Comparison of ENCODE assay signal across 8 cellular contexts in the genomic region with DNA sequence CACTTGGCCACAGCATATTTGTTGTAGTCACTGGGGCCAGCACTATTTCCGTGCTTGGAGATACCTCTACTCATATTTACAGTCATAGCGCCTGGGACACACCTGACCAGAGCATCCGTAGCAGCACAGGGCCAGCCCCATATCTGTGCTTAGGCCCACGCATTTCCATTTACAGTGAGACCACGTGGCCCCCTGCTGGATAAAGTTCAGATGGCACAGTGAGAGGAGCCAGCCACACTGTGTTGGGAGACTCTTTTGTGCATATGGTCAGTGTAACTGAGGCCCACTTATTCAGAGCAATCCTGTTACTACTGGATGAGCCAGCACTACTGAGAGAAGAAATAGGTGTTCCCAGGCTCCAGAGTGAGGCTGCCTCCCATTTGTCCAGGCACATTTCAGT.
DNase-seq lines count a peak whose midpoint lies in the region; ATAC-seq and TF ChIP-seq lines count a peak whose summit lies in the region.

No MANE protein-coding gene starts in this region.

- DNase-seq in NT2/D1 (ENCODE audit: low read depth, low spot score) = peak; percentile 57
- DNase-seq in T47D (ENCODE audit: low read depth in 1 of 2, low spot score in 1 of 2) = peak; percentile 58 to 78
- DNase-seq in lower lobe of right lung = peak; percentile 53
- DNase-seq in type B pancreatic cell (ENCODE audit: extremely low spot score, unreplicated experiment) = no peak
- DNase-seq in GOT3 (lab: John Stamatoyannopoulos, UW) = no peak

- no peaks in the 10 kb centered on the region for H3K36me3 Mint-ChIP-seq in type B pancreatic cell

- H3K9ac ChIP-seq in NT2/D1 (ENCODE audit: insufficient read length, low read depth) = no peak overlapping the region

- no peak overlapping the region for H3K4me2 ChIP-seq in DOHH2 (ENCODE audit: low read length)

- H3K9me3 Mint-ChIP-seq in type B pancreatic cell = no peaks in the 10 kb centered on the region

- H3K4me1 ChIP-seq in DOHH2 (ENCODE audit: control insufficient read depth, low read length) (peaks cover 7% of the 10 kb centered on the region), NT2/D1 (ENCODE audit: insufficient read depth, insufficient read length) (no peaks in the 10 kb centered on the region), lower lobe of right lung (no peaks in the 10 kb centered on the region)

- ATAC-seq in GM19023 (IDR thresholded peaks at IDR 0.05; ENCODE audit: unreplicated experiment) (peak; percentile 92), HG03060 (IDR thresholded peaks at IDR 0.05; ENCODE audit: low read depth, unreplicated experiment) (peak; percentile 91), lower lobe of right lung (peak; percentile 85 to 92)

- no peaks in the 10 kb centered on the region for H4K20me1 ChIP-seq in DOHH2 (ENCODE audit: control insufficient read depth, insufficient read depth, low read depth, low read length)

- no peaks in the 10 kb centered on the region for H3F3A ChIP-seq in DOHH2 (ENCODE audit: control insufficient read depth, insufficient read depth)

- H3K27ac ChIP-seq in DOHH2 (ENCODE audit: low read depth, low read length) = no peak overlapping the region
- H3K27ac ChIP-seq in lower lobe of right lung = no peak overlapping the region

- H3K9me3 ChIP-seq in DOHH2 (ENCODE audit: control insufficient read depth, insufficient read depth, low read length) (no peaks in the 10 kb centered on the region), NT2/D1 (ENCODE audit: insufficient read depth, low read length) (no peaks in the 10 kb centered on the region), lower lobe of right lung (no peaks in the 10 kb centered on the region)

- no peak overlapping the region for H3K27ac Mint-ChIP-seq in type B pancreatic cell

- H3K4me3 Mint-ChIP-seq in type B pancreatic cell = no peak overlapping the region

- intact Hi-C loops in lower lobe of right lung (cut with DNase I) = no loop called here

- peaks cover 3% of the 10 kb centered on the region for H3K27me3 Mint-ChIP-seq in type B pancreatic cell

- peak; percentile 75 for TF ChIP-seq CTCF in DOHH2 (IDR thresholded peaks at IDR 0.05; ENCODE audit: low read depth, low read length, poor library complexity, severe bottlenecking)
- peak; percentile 60 for TF ChIP-seq CTCF in lower lobe of right lung (IDR thresholded peaks at IDR 0.05)
- TF ChIP-seq CTCF in type B pancreatic cell (conservative IDR thresholded peaks at IDR 0.05) = peak; percentile 74

- no peaks in the 10 kb centered on the region for H3K79me2 ChIP-seq in DOHH2 (ENCODE audit: control insufficient read depth, low read length)

- no peaks in the 10 kb centered on the region for H3K9me2 ChIP-seq in DOHH2 (replicated peaks; ENCODE audit: control insufficient read depth, low read length)

- H3K4me3 ChIP-seq in DOHH2 (ENCODE audit: low read length) (no peak overlapping the region), NT2/D1 (ENCODE audit: insufficient read length, low read depth) (no peak overlapping the region), lower lobe of right lung (no peak overlapping the region)

- H3K27me3 ChIP-seq in DOHH2 (ENCODE audit: control insufficient read depth, low read length) (no peaks in the 10 kb centered on the region), NT2/D1 (ENCODE audit: insufficient read depth, insufficient read length) (no peaks in the 10 kb centered on the region), lower lobe of right lung (ENCODE audit: low read depth) (no peaks in the 10 kb centered on the region)

- in situ Hi-C loops in T47D (cut with HindIII; ENCODE audit: low pct_unique_long_range_greater_than_20kb, low sequenced_read_pairs) = no loop called here

- H3K4me1 Mint-ChIP-seq in type B pancreatic cell (ENCODE audit: unreplicated experiment) = no peaks in the 10 kb centered on the region

- H3K36me3 ChIP-seq in DOHH2 (ENCODE audit: control insufficient read depth, low read length) (no peaks in the 10 kb centered on the region), NT2/D1 (ENCODE audit: insufficient read depth, insufficient read length, low read length) (no peaks in the 10 kb centered on the region), lower lobe of right lung (no peaks in the 10 kb centered on the region)

Comparison
In these comparisons a context has a peak if more than half of its experiments do, and no peak if none do; other contexts are left out.
1. DNase-seq: peak in NT2/D1 (single experiment), T47D (2 of 2) and lower lobe of right lung (single experiment); none in type B pancreatic cell (single experiment) and GOT3 (single experiment).
2. Peak in every context shown above with its lines, with median percentiles within 50 percentile points of each other: CTCF ChIP-seq and ATAC-seq.